In genomic region chr11:9956483-9956882, GRCh38 we compare ENCODE assay signal across 26 cellular contexts.
"Had no signal": no experiment of that assay in that cellular context is flagged by ENCODE, and none has a peak within 500 bp of the region (broad histone marks: within the 10 kb centered on the region; RNA-seq: fewer than 3 reads in every experiment).

No MANE protein-coding gene starts in this region.

- ATAC-seq: foreskin keratinocyte; gastroesophageal sphincter; heart left ventricle; left lobe of liver; mucosa of descending colon; natural killer cell treated with Interleukin-12 subunit alpha and Interleukin-12 subunit beta and Interleukin-15 and Interleukin-18, amount 100 ng/mL, for 72 hours; right lobe of liver; stimulated activated naive CD8-positive, alpha-beta T cell treated with anti-CD3 and anti-CD28 coated beads, Interleukin-15, amount 100 ng/mL, for 72 hours had no signal

- H3K9me3 ChIP-seq: gastroesophageal sphincter, heart left ventricle, mucosa of descending colon, neutrophil, right lobe of liver, suprapubic skin, transverse colon, upper lobe of right lung, uterus had no signal

- H3K36me3 ChIP-seq: uterus had no signal

- DNase-seq: dorsolateral prefrontal cortex; effector CD4-positive, alpha-beta T cell; foreskin keratinocyte; heart left ventricle; hypothalamus; kidney; mucosa of descending colon; naive B cell; right lobe of liver; small intestine; stimulated activated CD4-positive, alpha-beta T cell treated with anti-CD3 and anti-CD28 coated beads, Interleukin-12 subunit alpha, Interleukin-12 subunit beta, amount 100 ng/mL, for 4 hours; stimulated activated CD4-positive, alpha-beta T cell treated with anti-CD3 and anti-CD28 coated beads, Interleukin-1b, Interleukin-23, amount 100 ng/mL, for 48 hours; stimulated activated CD4-positive, alpha-beta T cell treated with anti-CD3 and anti-CD28 coated beads, Interleukin-4, amount 100 ng/mL, for 1 hour; stimulated activated CD8-positive, alpha-beta memory T cell treated with anti-CD3 and anti-CD28 coated beads, Interleukin-4, amount 100 ng/mL, for 48 hours; stimulated activated naive CD4-positive, alpha-beta T cell; stimulated activated naive CD8-positive, alpha-beta T cell treated with anti-CD3 and anti-CD28 coated beads, Interleukin-15, amount 100 ng/mL, for 72 hours; transverse colon; upper lobe of right lung; uterus had no signal

- H3K27ac ChIP-seq: dorsolateral prefrontal cortex, foreskin keratinocyte, gastroesophageal sphincter, heart left ventricle, neutrophil, parathyroid adenoma, right lobe of liver, suprapubic skin, transverse colon, upper lobe of right lung, uterus had no signal

- H3K4me1 ChIP-seq: foreskin keratinocyte, parathyroid adenoma, right lobe of liver, upper lobe of right lung, uterus had no signal

- H3K4me3 ChIP-seq: dorsolateral prefrontal cortex, gastroesophageal sphincter, heart left ventricle, lung, mucosa of descending colon, right lobe of liver, suprapubic skin, transverse colon, upper lobe of right lung, uterus had no signal

- H3K27me3 ChIP-seq: dorsolateral prefrontal cortex, foreskin keratinocyte, gastroesophageal sphincter, heart left ventricle, neutrophil, right lobe of liver, suprapubic skin, transverse colon, upper lobe of right lung, uterus had no signal
